ENCODE assay signal across 1 cellular context in the genomic region with DNA sequence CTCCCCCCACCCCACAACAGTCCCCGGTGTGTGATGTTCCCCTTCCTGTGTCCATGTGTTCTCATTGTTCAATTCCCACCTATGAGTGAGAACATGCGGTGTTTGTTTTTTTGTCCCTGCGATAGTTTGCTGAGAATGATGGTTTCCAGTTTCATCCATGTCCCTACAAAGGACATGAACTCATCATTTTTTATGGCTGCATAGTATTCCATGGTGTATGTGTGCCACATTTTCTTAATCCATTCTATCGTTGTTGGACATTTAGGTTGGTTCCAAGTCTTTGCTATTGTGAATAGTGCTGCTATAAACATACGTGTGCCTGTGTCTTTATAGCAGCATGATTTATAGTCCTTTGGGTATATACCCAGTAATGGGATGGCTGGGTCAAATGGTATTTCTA. TPM values are rescaled to one million over a fixed set of nuclear protein-coding genes. Genes with fewer than 3 reads are reported as not detected.
"Had no signal": no experiment of that assay in that cellular context is flagged by ENCODE, and none has a peak within 500 bp of the region (broad histone marks: within the 10 kb centered on the region; RNA-seq: fewer than 3 reads in every experiment).

No MANE protein-coding gene starts in this region.

RNA-seq across cellular contexts. Expression of gene SCIMP, which starts 17.1 kb away (rescaled TPM):
- total RNA-seq: suprapubic skin had no signal
